7 cellular contexts compared by ENCODE assay signal in genomic region chr12:38197286-38197685, GRCh38.
DNase-seq lines count a peak whose midpoint lies in the region; FAIRE-seq and TF ChIP-seq lines count a peak whose summit lies in the region.
"Not testable (repeated sequence)": the region's sequence is repeated elsewhere in the genome, so short reads cannot be mapped to it uniquely, and the experiment has no call there.

No MANE protein-coding gene starts in this region.

- H3K36me3 ChIP-seq in mammary epithelial cell (ENCODE audit: insufficient read depth, low read length): not testable (repeated sequence)

- H3K27me3 ChIP-seq in mammary epithelial cell (ENCODE audit: insufficient read depth, low read length): not testable (repeated sequence)

- H3K4me1 ChIP-seq in mammary epithelial cell (ENCODE audit: insufficient read depth, low read length): not testable (repeated sequence)

- dilution Hi-C loops in mammary epithelial cell (cut with HindIII; ENCODE audit: low sequenced_read_pairs): not testable (repeated sequence)

- not testable (repeated sequence) for H3K79me2 ChIP-seq in mammary epithelial cell (ENCODE audit: insufficient read depth, low read length)

- BruUV-seq in mammary epithelial cell (replicated peaks; lab: Mats Ljungman, UMichigan): not testable (repeated sequence)

- not testable (repeated sequence) for H3K9me3 ChIP-seq in mammary epithelial cell (replicated peaks; ENCODE audit: insufficient read depth, low read length)

- not testable (repeated sequence) for H4K20me1 ChIP-seq in mammary epithelial cell (ENCODE audit: insufficient read depth, low read length)

- intact Hi-C loops in mammary epithelial cell (cut with micrococcal nuclease): not testable (repeated sequence)

- CTCF ChIA-PET in mammary epithelial cell (lab: Charles Lee; ENCODE audit: low non-redundant PET): not testable (repeated sequence)

- H3K4me3 ChIP-seq in mammary epithelial cell (replicated peaks in 1 of 3; ENCODE audit: insufficient read depth in 1 of 3, low read depth in 2 of 3, low read length in 3 of 3): not testable (repeated sequence)

- DNase-seq in Caki2 (ENCODE audit: low read depth) (peak; percentile 42), iPS-NIHi11 (ENCODE audit: low spot score) (peak; percentile 14), kidney tubule cell (ENCODE audit: low spot score) (peak; percentile 76), renal cortical epithelial cell (ENCODE audit: low read depth) (peak; percentile 86)
- DNase-seq in HTR-8/SVneo (ENCODE audit: insufficient read length, low spot score); mammary epithelial cell: not testable (repeated sequence)

- TF ChIP-seq EP300 in Ishikawa (IDR thresholded peaks at IDR 0.05; ENCODE audit: borderline replicate concordance): peak; percentile 95

- in situ Hi-C loops in Caki2 (cut with HindIII; ENCODE audit: low pct_unique_long_range_greater_than_20kb, low sequenced_read_pairs): not testable (repeated sequence)
- in situ Hi-C loops in mammary epithelial cell (cut with MboI; ENCODE audit: low sequenced_read_pairs in 2 of 2): loop anchor here in 1 of 2 donors (25.0 kb wide), 1 partner anchor 90 kb away; no protein-coding TSS in a partner anchor

- peak overlapping the region; percentile 0 for H2AFZ ChIP-seq in mammary epithelial cell (ENCODE audit: low read depth, low read length)

- H3K27ac ChIP-seq in mammary epithelial cell (ENCODE audit: insufficient read depth, low read depth, low read length): not testable (repeated sequence)

- H3K4me2 ChIP-seq in mammary epithelial cell (ENCODE audit: insufficient read depth, low read depth, low read length): not testable (repeated sequence)

- TF ChIP-seq RAD21 in Ishikawa (IDR thresholded peaks at IDR 0.05; ENCODE audit: low read depth): peak; percentile 1; the same call in 1 of the 2 replicates

- FAIRE-seq in HTR-8/SVneo (lab: Jason Lieb, UNC): peak; percentile 4

- H3K9ac ChIP-seq in mammary epithelial cell (ENCODE audit: insufficient read depth, low read length): not testable (repeated sequence)

- WGBS in mammary epithelial cell (ENCODE audit: low coverage, missing lambda C conversion rate): 54% methylated on average over 1 of the region's 1 CpG

- not testable (repeated sequence) for TF ChIP-seq CTCF in mammary epithelial cell (conservative IDR thresholded peaks at IDR 0.05 in 1 of 2, IDR thresholded peaks at IDR 0.05 in 1 of 2; ENCODE audit: extremely low read depth in 1 of 2, insufficient read depth in 1 of 2, low read depth in 1 of 2, low read length in 2 of 2)

TF ChIP-seq in Ishikawa, 13 proteins besides CTCF, POLR2A, EP300 and RAD21:
- TF ChIP-seq NFIC (IDR thresholded peaks at IDR 0.05): peak; percentile 60; the same call in 1 of the 2 replicates
- TF ChIP-seq TCF12 (IDR thresholded peaks at IDR 0.05; ENCODE audit: low read depth): peak; percentile 95
- peak; percentile 92 for TF ChIP-seq FOXM1 (IDR thresholded peaks at IDR 0.05; ENCODE audit: borderline replicate concordance, low read depth)
- peak; percentile 49; the same call in 1 of the 2 replicates for TF ChIP-seq MAX (IDR thresholded peaks at IDR 0.05)
- TF ChIP-seq TEAD4 (IDR thresholded peaks at IDR 0.05): peak; percentile 48
